ENCODE assay signal across 1 cellular context in the genomic region with DNA sequence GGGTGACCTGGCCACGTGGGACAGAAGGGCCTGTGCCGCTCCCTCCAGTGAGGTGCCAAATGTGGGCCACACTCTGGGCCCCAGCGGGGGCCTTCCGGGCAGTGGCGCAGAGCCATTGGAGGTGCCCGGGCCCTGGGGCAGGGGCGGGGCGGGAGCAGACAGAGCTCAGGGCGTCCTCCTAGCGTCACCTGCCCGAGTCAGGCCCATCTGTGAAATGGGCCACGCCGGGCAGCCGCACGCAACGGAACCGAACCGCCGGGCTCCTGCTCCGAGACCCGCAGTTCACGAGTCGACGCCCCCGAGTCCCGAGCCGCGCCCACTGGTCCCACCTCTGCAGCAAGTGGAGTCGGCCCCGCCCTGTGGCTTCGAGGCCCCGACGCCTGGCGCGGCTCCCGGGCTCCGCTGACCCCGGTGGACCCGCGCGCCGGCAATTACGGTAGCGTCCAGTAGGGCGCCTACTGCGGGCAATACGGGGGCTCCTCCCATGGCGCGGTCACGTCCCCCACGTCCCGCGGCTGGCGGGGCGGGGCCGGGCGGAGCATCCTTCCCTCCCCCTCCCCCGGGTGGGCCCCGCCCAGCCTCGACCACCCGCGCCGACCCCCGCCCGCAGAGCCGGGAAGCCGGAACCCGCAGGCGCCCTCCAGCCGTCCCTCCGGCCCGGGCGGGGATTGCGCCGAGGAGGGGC.
TF ChIP-seq lines count a peak whose summit lies in the region.

No MANE protein-coding gene starts in this region.

TF ChIP-seq in K562, 482 proteins besides CTCF, POLR2A, EP300 and RAD21 (continued from another document and continues in another):
- TF ChIP-seq PRDM10 (IDR thresholded peaks at IDR 0.05; ENCODE audit: partially characterized antibody) (peak; percentile 6), GATAD2B (IDR thresholded peaks at IDR 0.05; ENCODE audit: borderline replicate concordance) (peak; percentile 93), ZSCAN32 (CRISPR knock-in tag; IDR thresholded peaks at IDR 0.05) (no peak), UBTF (IDR thresholded peaks at IDR 0.05; ENCODE audit: borderline replicate concordance in 1 of 2, low read depth in 2 of 2, low read length in 2 of 2) (peak; percentile 69 to 89; a peak in 1 of 4 replicates), LEF1 (IDR thresholded peaks at IDR 0.05) (no peak; the same call in 1 of the 2 replicates), RFX5 (IDR thresholded peaks at IDR 0.05; ENCODE audit: low read depth, low read length) (no peak), DIDO1 (tag; IDR thresholded peaks at IDR 0.05; ENCODE audit: low read depth) (no peak), HNRNPUL1 (IDR thresholded peaks at IDR 0.05; ENCODE audit: low read length) (no peak), RFX1 (IDR thresholded peaks at IDR 0.05) (no peak), ZNF197 (CRISPR knock-in tag; IDR thresholded peaks at IDR 0.05; ENCODE audit: low read depth) (no peak), TAL1 (IDR thresholded peaks at IDR 0.05) (no peak), HNRNPK (IDR thresholded peaks at IDR 0.05; ENCODE audit: low read depth, low read length, poor library complexity, severe bottlenecking) (no peak), RBM14 (IDR thresholded peaks at IDR 0.05; ENCODE audit: borderline replicate concordance, insufficient read depth, low read depth, low read length) (0 out of 2 replicates have a peak, but pooled peaks have one; percentile 23), HOXB6 (CRISPR knock-in tag; IDR thresholded peaks at IDR 0.05; ENCODE audit: borderline replicate concordance) (no peak), ATF1 (CRISPR knock-in tag; IDR thresholded peaks at IDR 0.05) (no peak), ATF1 (tag; IDR thresholded peaks at IDR 0.05) (peak; percentile 64; the same call in 1 of the 2 replicates), ZNF586 (CRISPR knock-in tag; conservative IDR thresholded peaks at IDR 0.05) (no peak), CBX1 (IDR thresholded peaks at IDR 0.05; ENCODE audit: low read depth) (no peak), TBL1XR1 (IDR thresholded peaks at IDR 0.05; ENCODE audit: low read length in 2 of 2) (peak in 1 of 2 experiments; percentile 80; a peak in 1 of 4 replicates), MECOM (CRISPR knock-in tag; IDR thresholded peaks at IDR 0.05) (0 out of 2 replicates have a peak, but pooled peaks have one; percentile 0), SAFB (IDR thresholded peaks at IDR 0.05; ENCODE audit: borderline replicate concordance, low read depth, low read length) (peak; percentile 51; the same call in 1 of the 2 replicates), FOXA3 (CRISPR knock-in tag; conservative IDR thresholded peaks at IDR 0.05 in 1 of 2, IDR thresholded peaks at IDR 0.05 in 1 of 2) (no peak), TRIM28 (IDR thresholded peaks at IDR 0.05) (no peak), MTA3 (IDR thresholded peaks at IDR 0.05; ENCODE audit: borderline replicate concordance) (peak; percentile 88)
- TF ChIP-seq, protein P1, sequence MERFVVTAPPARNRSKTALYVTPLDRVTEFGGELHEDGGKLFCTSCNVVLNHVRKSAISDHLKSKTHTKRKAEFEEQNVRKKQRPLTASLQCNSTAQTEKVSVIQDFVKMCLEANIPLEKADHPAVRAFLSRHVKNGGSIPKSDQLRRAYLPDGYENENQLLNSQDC (CRISPR knock-in tag; IDR thresholded peaks at IDR 0.05): no peak
- TF ChIP-seq, protein P2, sequence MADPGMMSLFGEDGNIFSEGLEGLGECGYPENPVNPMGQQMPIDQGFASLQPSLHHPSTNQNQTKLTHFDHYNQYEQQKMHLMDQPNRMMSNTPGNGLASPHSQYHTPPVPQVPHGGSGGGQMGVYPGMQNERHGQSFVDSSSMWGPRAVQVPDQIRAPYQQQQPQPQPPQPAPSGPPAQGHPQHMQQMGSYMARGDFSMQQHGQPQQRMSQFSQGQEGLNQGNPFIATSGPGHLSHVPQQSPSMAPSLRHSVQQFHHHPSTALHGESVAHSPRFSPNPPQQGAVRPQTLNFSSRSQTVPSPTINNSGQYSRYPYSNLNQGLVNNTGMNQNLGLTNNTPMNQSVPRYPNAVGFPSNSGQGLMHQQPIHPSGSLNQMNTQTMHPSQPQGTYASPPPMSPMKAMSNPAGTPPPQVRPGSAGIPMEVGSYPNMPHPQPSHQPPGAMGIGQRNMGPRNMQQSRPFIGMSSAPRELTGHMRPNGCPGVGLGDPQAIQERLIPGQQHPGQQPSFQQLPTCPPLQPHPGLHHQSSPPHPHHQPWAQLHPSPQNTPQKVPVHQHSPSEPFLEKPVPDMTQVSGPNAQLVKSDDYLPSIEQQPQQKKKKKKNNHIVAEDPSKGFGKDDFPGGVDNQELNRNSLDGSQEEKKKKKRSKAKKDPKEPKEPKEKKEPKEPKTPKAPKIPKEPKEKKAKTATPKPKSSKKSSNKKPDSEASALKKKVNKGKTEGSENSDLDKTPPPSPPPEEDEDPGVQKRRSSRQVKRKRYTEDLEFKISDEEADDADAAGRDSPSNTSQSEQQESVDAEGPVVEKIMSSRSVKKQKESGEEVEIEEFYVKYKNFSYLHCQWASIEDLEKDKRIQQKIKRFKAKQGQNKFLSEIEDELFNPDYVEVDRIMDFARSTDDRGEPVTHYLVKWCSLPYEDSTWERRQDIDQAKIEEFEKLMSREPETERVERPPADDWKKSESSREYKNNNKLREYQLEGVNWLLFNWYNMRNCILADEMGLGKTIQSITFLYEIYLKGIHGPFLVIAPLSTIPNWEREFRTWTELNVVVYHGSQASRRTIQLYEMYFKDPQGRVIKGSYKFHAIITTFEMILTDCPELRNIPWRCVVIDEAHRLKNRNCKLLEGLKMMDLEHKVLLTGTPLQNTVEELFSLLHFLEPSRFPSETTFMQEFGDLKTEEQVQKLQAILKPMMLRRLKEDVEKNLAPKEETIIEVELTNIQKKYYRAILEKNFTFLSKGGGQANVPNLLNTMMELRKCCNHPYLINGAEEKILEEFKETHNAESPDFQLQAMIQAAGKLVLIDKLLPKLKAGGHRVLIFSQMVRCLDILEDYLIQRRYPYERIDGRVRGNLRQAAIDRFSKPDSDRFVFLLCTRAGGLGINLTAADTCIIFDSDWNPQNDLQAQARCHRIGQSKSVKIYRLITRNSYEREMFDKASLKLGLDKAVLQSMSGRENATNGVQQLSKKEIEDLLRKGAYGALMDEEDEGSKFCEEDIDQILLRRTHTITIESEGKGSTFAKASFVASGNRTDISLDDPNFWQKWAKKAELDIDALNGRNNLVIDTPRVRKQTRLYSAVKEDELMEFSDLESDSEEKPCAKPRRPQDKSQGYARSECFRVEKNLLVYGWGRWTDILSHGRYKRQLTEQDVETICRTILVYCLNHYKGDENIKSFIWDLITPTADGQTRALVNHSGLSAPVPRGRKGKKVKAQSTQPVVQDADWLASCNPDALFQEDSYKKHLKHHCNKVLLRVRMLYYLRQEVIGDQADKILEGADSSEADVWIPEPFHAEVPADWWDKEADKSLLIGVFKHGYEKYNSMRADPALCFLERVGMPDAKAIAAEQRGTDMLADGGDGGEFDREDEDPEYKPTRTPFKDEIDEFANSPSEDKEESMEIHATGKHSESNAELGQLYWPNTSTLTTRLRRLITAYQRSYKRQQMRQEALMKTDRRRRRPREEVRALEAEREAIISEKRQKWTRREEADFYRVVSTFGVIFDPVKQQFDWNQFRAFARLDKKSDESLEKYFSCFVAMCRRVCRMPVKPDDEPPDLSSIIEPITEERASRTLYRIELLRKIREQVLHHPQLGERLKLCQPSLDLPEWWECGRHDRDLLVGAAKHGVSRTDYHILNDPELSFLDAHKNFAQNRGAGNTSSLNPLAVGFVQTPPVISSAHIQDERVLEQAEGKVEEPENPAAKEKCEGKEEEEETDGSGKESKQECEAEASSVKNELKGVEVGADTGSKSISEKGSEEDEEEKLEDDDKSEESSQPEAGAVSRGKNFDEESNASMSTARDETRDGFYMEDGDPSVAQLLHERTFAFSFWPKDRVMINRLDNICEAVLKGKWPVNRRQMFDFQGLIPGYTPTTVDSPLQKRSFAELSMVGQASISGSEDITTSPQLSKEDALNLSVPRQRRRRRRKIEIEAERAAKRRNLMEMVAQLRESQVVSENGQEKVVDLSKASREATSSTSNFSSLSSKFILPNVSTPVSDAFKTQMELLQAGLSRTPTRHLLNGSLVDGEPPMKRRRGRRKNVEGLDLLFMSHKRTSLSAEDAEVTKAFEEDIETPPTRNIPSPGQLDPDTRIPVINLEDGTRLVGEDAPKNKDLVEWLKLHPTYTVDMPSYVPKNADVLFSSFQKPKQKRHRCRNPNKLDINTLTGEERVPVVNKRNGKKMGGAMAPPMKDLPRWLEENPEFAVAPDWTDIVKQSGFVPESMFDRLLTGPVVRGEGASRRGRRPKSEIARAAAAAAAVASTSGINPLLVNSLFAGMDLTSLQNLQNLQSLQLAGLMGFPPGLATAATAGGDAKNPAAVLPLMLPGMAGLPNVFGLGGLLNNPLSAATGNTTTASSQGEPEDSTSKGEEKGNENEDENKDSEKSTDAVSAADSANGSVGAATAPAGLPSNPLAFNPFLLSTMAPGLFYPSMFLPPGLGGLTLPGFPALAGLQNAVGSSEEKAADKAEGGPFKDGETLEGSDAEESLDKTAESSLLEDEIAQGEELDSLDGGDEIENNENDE (IDR thresholded peaks at IDR 0.05; ENCODE audit: low read depth, low read length): peak; percentile 100
- TF ChIP-seq, protein P3, sequence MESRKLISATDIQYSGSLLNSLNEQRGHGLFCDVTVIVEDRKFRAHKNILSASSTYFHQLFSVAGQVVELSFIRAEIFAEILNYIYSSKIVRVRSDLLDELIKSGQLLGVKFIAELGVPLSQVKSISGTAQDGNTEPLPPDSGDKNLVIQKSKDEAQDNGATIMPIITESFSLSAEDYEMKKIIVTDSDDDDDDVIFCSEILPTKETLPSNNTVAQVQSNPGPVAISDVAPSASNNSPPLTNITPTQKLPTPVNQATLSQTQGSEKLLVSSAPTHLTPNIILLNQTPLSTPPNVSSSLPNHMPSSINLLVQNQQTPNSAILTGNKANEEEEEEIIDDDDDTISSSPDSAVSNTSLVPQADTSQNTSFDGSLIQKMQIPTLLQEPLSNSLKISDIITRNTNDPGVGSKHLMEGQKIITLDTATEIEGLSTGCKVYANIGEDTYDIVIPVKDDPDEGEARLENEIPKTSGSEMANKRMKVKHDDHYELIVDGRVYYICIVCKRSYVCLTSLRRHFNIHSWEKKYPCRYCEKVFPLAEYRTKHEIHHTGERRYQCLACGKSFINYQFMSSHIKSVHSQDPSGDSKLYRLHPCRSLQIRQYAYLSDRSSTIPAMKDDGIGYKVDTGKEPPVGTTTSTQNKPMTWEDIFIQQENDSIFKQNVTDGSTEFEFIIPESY (CRISPR knock-in tag; IDR thresholded peaks at IDR 0.05): peak; percentile 83
- TF ChIP-seq, protein P4, sequence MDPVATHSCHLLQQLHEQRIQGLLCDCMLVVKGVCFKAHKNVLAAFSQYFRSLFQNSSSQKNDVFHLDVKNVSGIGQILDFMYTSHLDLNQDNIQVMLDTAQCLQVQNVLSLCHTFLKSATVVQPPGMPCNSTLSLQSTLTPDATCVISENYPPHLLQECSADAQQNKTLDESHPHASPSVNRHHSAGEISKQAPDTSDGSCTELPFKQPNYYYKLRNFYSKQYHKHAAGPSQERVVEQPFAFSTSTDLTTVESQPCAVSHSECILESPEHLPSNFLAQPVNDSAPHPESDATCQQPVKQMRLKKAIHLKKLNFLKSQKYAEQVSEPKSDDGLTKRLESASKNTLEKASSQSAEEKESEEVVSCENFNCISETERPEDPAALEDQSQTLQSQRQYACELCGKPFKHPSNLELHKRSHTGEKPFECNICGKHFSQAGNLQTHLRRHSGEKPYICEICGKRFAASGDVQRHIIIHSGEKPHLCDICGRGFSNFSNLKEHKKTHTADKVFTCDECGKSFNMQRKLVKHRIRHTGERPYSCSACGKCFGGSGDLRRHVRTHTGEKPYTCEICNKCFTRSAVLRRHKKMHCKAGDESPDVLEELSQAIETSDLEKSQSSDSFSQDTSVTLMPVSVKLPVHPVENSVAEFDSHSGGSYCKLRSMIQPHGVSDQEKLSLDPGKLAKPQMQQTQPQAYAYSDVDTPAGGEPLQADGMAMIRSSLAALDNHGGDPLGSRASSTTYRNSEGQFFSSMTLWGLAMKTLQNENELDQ (CRISPR knock-in tag; IDR thresholded peaks at IDR 0.05; ENCODE audit: borderline replicate concordance): no peak
